Comparison of ENCODE assay signal across 9 cellular contexts in genomic region chr6:133983099-133983939, GRCh38. TPM values are rescaled to one million over a fixed set of nuclear protein-coding genes. Genes with fewer than 3 reads are reported as not detected.
A peak's percentile ranks its signal among the peaks of the same experiment; 100 is the strongest.
DNase-seq lines count a peak whose midpoint lies in the region; ATAC-seq and TF ChIP-seq lines count a peak whose summit lies in the region.
"Had no signal": no experiment of that assay in that cellular context is flagged by ENCODE, and none has a peak within 500 bp of the region (broad histone marks: within the 10 kb centered on the region; RNA-seq: fewer than 3 reads in every experiment).

No MANE protein-coding gene starts in this region.

- H3K9ac ChIP-seq in Karpas-422 (ENCODE audit: low read length) = no peak overlapping the region

- H3K36me3 Mint-ChIP-seq in activated naive CD4-positive, alpha-beta T cell treated with anti-CD3 and anti-CD28 coated beads, Interleukin-2, amount 50 U/mL, for 72 hours = peaks cover 0 to 7% of the 10 kb centered on the region in 2 donors

- H3K9me3 Mint-ChIP-seq in activated naive CD4-positive, alpha-beta T cell treated with anti-CD3 and anti-CD28 coated beads, Interleukin-2, amount 50 U/mL, for 72 hours = no peaks in the 10 kb centered on the region

- H3K27me3 ChIP-seq in Karpas-422 (ENCODE audit: low read length) (no peaks in the 10 kb centered on the region), vagina (no peaks in the 10 kb centered on the region)

- H3K9me3 ChIP-seq in Karpas-422 (ENCODE audit: low read length) (no peaks in the 10 kb centered on the region), vagina (no peaks in the 10 kb centered on the region)

- H3K79me2 ChIP-seq in Karpas-422 (ENCODE audit: low read length) = peaks cover 28% of the 10 kb centered on the region

- intact Hi-C loops in vagina (cut with DNase I) = no loop called here

- no peak for TF ChIP-seq CTCF in vagina (IDR thresholded peaks at IDR 0.05)

- no peak overlapping the region for H3K27ac Mint-ChIP-seq in activated naive CD4-positive, alpha-beta T cell treated with anti-CD3 and anti-CD28 coated beads, Interleukin-2, amount 50 U/mL, for 72 hours

- H3K36me3 ChIP-seq in Karpas-422 (ENCODE audit: insufficient read depth, low read length) (peaks cover 62% of the 10 kb centered on the region), vagina (peaks cover 0 to 30% of the 10 kb centered on the region in 2 donors)

- peak; percentile 89 for ATAC-seq in GM18868 (IDR thresholded peaks at IDR 0.05; ENCODE audit: unreplicated experiment)
- ATAC-seq in activated naive CD4-positive, alpha-beta T cell treated with anti-CD3 and anti-CD28 coated beads, Interleukin-2, amount 50 U/mL, for 72 hours = peak; percentile 91 to 99

- DNase-seq in SK-MEL-5 (ENCODE audit: low read depth, low spot score) (peak; percentile 16), Karpas-422 (no peak), HCEC 1CT (no peak), AG20443 (ENCODE audit: low spot score) (no peak), vagina (ENCODE audit: extremely low spot score in 2 of 2) (no peak)
- DNase-seq in activated naive CD4-positive, alpha-beta T cell treated with anti-CD3 and anti-CD28 coated beads, Interleukin-2, amount 50 U/mL, for 72 hours (ENCODE audit: low spot score in 2 of 2) = peak; percentile 24 to 68
- peak in 3 of 4 experiments; percentile 2 to 25 (median 21) for DNase-seq in stimulated activated CD4-positive, alpha-beta T cell treated with anti-CD3 and anti-CD28 coated beads, Interleukin-1b, Interleukin-23, amount 100 ng/mL, for 24 hours (ENCODE audit: low read depth in 4 of 4, low spot score in 1 of 4)

- H3K27ac ChIP-seq in Karpas-422 (ENCODE audit: low read length) = no peak overlapping the region
- H3K27ac ChIP-seq in vagina = no peak overlapping the region
- H3K27ac ChIP-seq: epithelial cell of prostate had no signal

- H4K20me1 ChIP-seq in Karpas-422 (ENCODE audit: insufficient read depth, low read depth, low read length) = peaks cover 20% of the 10 kb centered on the region; the same call in 1 of the 2 replicates

- H3K4me3 ChIP-seq in Karpas-422 (ENCODE audit: low read length) (no peak overlapping the region), vagina (no peak overlapping the region)

- no peak for TF ChIP-seq POLR2A in vagina (IDR thresholded peaks at IDR 0.05)

- H3K4me2 ChIP-seq in Karpas-422 (ENCODE audit: low read depth, low read length, poor library complexity, severe bottlenecking) = no peak overlapping the region

- no peaks in the 10 kb centered on the region for H3K9me2 ChIP-seq in Karpas-422 (replicated peaks; ENCODE audit: insufficient read depth, low read length)

- peaks cover 7% of the 10 kb centered on the region for H3K4me1 ChIP-seq in Karpas-422 (ENCODE audit: low read length)
- H3K4me1 ChIP-seq in vagina = no peaks in the 10 kb centered on the region

- in situ Hi-C loops in SK-MEL-5 (cut with HindIII; ENCODE audit: low pct_unique_long_range_greater_than_20kb, low sequenced_read_pairs) = no loop called here

- no peak overlapping the region for H2AFZ ChIP-seq in Karpas-422 (ENCODE audit: low read length)

RNA-seq across cellular contexts. Expression of gene TBPL1, which starts 30.3 kb away (rescaled TPM):
- total RNA-seq in SK-MEL-5 (2014; rRNA removed; shearing (Covaris generic)) = 37.0 and 40.7 TPM in 2 replicates
- 14.0 and 18.8 TPM in 2 replicates for polyA plus RNA-seq in SK-MEL-5 (2015; cell fraction: cytosol; rRNA removed)
- polyA plus RNA-seq in SK-MEL-5 (2015; cell fraction: nucleus; rRNA removed) = 14.3 and 19.3 TPM in 2 replicates
- total RNA-seq in activated naive CD4-positive, alpha-beta T cell treated with anti-CD3 and anti-CD28 coated beads, Interleukin-2, amount 50 U/mL, for 72 hours = 10 to 100 TPM; 11.9 to 24.4 TPM
- 45.6 and 161 TPM in 2 replicates for total RNA-seq in Karpas-422 (2014; rRNA removed; shearing (Covaris generic); ENCODE audit: low replicate concordance)
- total RNA-seq in vagina = 17.7 TPM

Comparison
In these comparisons a context has a peak if more than half of its experiments do, and no peak if none do; other contexts are left out.
1. DNase-seq: peak in SK-MEL-5 (single experiment), activated naive CD4-positive, alpha-beta T cell treated with anti-CD3 and anti-CD28 coated beads, Interleukin-2, amount 50 U/mL, for 72 hours (2 of 2) and stimulated activated CD4-positive, alpha-beta T cell treated with anti-CD3 and anti-CD28 coated beads, Interleukin-1b, Interleukin-23, amount 100 ng/mL, for 24 hours (3 of 4); none in Karpas-422 (single experiment), HCEC 1CT (single experiment), AG20443 (single experiment) and vagina (0 of 2).